In genomic region chrX:52363247-52363883, GRCh38 we compare ENCODE assay signal across 18 cellular contexts. TPM values are rescaled to one million over a fixed set of nuclear protein-coding genes. Genes with fewer than 3 reads are reported as not detected.
DNase-seq lines count a peak whose midpoint lies in the region; ATAC-seq and TF ChIP-seq lines count a peak whose summit lies in the region.
"Had no signal": no experiment of that assay in that cellular context is flagged by ENCODE, and none has a peak within 500 bp of the region (broad histone marks: within the 10 kb centered on the region; RNA-seq: fewer than 3 reads in every experiment).

No MANE protein-coding gene starts in this region.

- H3K27ac Mint-ChIP-seq in type B pancreatic cell: no peak overlapping the region
- no peak overlapping the region for H3K27ac Mint-ChIP-seq in stimulated activated naive CD8-positive, alpha-beta T cell treated with anti-CD3 and anti-CD28 coated beads, Interleukin-15, amount 100 ng/mL, for 72 hours
- H3K27ac Mint-ChIP-seq: CD4-positive, alpha-beta memory T cell; natural killer cell treated with Interleukin-12 subunit alpha and Interleukin-12 subunit beta and Interleukin-15 and Interleukin-18, amount 100 ng/mL, for 72 hours had no signal

- H3K27me3 ChIP-seq in kidney epithelial cell (ENCODE audit: control insufficient read depth, insufficient read depth, low read length): no peaks in the 10 kb centered on the region
- H3K27me3 ChIP-seq: body of pancreas, esophagus muscularis mucosa, vagina had no signal

- H3K4me3 ChIP-seq in WI38 (ENCODE audit: low read depth, low read length): no peak overlapping the region
- H3K4me3 ChIP-seq in kidney epithelial cell (ENCODE audit: low read depth, low read length): no peak overlapping the region
- H3K4me3 ChIP-seq: body of pancreas, esophagus muscularis mucosa, vagina had no signal

- H3K36me3 Mint-ChIP-seq in type B pancreatic cell: no peaks in the 10 kb centered on the region
- H3K36me3 Mint-ChIP-seq: CD4-positive, alpha-beta memory T cell; natural killer cell treated with Interleukin-12 subunit alpha and Interleukin-12 subunit beta and Interleukin-15 and Interleukin-18, amount 100 ng/mL, for 72 hours had no signal

- no peaks in the 10 kb centered on the region for H3K27me3 Mint-ChIP-seq in type B pancreatic cell
- no peaks in the 10 kb centered on the region for H3K27me3 Mint-ChIP-seq in stimulated activated naive CD8-positive, alpha-beta T cell treated with anti-CD3 and anti-CD28 coated beads, Interleukin-15, amount 100 ng/mL, for 72 hours

- ATAC-seq in GM19035 (IDR thresholded peaks at IDR 0.05; ENCODE audit: unreplicated experiment): no peak
- no peak for ATAC-seq in stimulated activated naive CD8-positive, alpha-beta T cell treated with anti-CD3 and anti-CD28 coated beads, Interleukin-15, amount 100 ng/mL, for 72 hours
- ATAC-seq: body of pancreas; natural killer cell treated with Interleukin-12 subunit alpha and Interleukin-12 subunit beta and Interleukin-15 and Interleukin-18, amount 100 ng/mL, for 72 hours had no signal

- no peaks in the 10 kb centered on the region for H3K4me1 Mint-ChIP-seq in type B pancreatic cell (ENCODE audit: unreplicated experiment)
- no peaks in the 10 kb centered on the region for H3K4me1 Mint-ChIP-seq in stimulated activated naive CD8-positive, alpha-beta T cell treated with anti-CD3 and anti-CD28 coated beads, Interleukin-15, amount 100 ng/mL, for 72 hours
- H3K4me1 Mint-ChIP-seq: CD4-positive, alpha-beta memory T cell had no signal

- DNase-seq in COLO829 (ENCODE audit: low spot score) (peak; percentile 0), KBM-7 (peak; percentile 59), kidney epithelial cell (ENCODE audit: low read depth) (no peak), type B pancreatic cell (ENCODE audit: extremely low spot score, unreplicated experiment) (no peak), NCI-H128 (lab: John Stamatoyannopoulos, UW; ENCODE audit: unreplicated experiment) (no peak)
- no peak for DNase-seq in stimulated activated naive CD8-positive, alpha-beta T cell treated with anti-CD3 and anti-CD28 coated beads, Interleukin-15, amount 100 ng/mL, for 72 hours
- DNase-seq: activated CD4-positive, CD25-positive, alpha-beta regulatory T cell treated with anti-CD3 and anti-CD28 coated beads, Interleukin-2, amount 50 U/mL, for 72 hours; body of pancreas; CD4-positive, alpha-beta memory T cell; islet precursor cell; NCI-H187 treated with DMSO at 0.1 percent for 48 hours; Right ventricle myocardium superior had no signal

- in situ Hi-C loops in KBM-7 (cut with MboI; ENCODE audit: low pct_unique_long_range_greater_than_20kb, low sequenced_read_pairs): no loop called here

- no peak overlapping the region for H3K4me3 Mint-ChIP-seq in type B pancreatic cell
- no peak overlapping the region for H3K4me3 Mint-ChIP-seq in stimulated activated naive CD8-positive, alpha-beta T cell treated with anti-CD3 and anti-CD28 coated beads, Interleukin-15, amount 100 ng/mL, for 72 hours
- H3K4me3 Mint-ChIP-seq: CD4-positive, alpha-beta memory T cell; natural killer cell treated with Interleukin-12 subunit alpha and Interleukin-12 subunit beta and Interleukin-15 and Interleukin-18, amount 100 ng/mL, for 72 hours had no signal

- H3K9me3 Mint-ChIP-seq in type B pancreatic cell: no peaks in the 10 kb centered on the region
- H3K9me3 Mint-ChIP-seq in stimulated activated naive CD8-positive, alpha-beta T cell treated with anti-CD3 and anti-CD28 coated beads, Interleukin-15, amount 100 ng/mL, for 72 hours: no peaks in the 10 kb centered on the region
- H3K9me3 Mint-ChIP-seq: CD4-positive, alpha-beta memory T cell; natural killer cell treated with Interleukin-12 subunit alpha and Interleukin-12 subunit beta and Interleukin-15 and Interleukin-18, amount 100 ng/mL, for 72 hours had no signal

- TF ChIP-seq CTCF in WI38 (IDR thresholded peaks at IDR 0.05; ENCODE audit: low read depth, low read length): 0 out of 2 replicates have a peak, but pooled peaks have one; percentile 4
- TF ChIP-seq CTCF in kidney epithelial cell (IDR thresholded peaks at IDR 0.05; ENCODE audit: insufficient read depth, low read length, poor library complexity, severe bottlenecking): peak; percentile 9
- no peak for TF ChIP-seq CTCF in type B pancreatic cell (conservative IDR thresholded peaks at IDR 0.05)

- H3K36me3 ChIP-seq in kidney epithelial cell (ENCODE audit: control insufficient read depth, insufficient read depth, low read length): no peaks in the 10 kb centered on the region
- H3K36me3 ChIP-seq: esophagus muscularis mucosa, vagina had no signal

RNA-seq across cellular contexts. Expression of gene XAGE2, which starts 5.5 kb away (rescaled TPM):
- total RNA-seq in kidney epithelial cell: not detected in 2 replicates
- 8.0 TPM in 1 of 2 replicates, not detected in the other for total RNA-seq in type B pancreatic cell (ENCODE audit: low replicate concordance)
- total RNA-seq: body of pancreas; CD4-positive, alpha-beta memory T cell; esophagus muscularis mucosa; natural killer cell treated with Interleukin-12 subunit alpha and Interleukin-12 subunit beta and Interleukin-15 and Interleukin-18, amount 100 ng/mL, for 72 hours; Right ventricle myocardium superior; skeletal muscle tissue; vagina had no signal

Comparison
In these comparisons a context has a peak if more than half of its experiments do, and no peak if none do; other contexts are left out.
1. DNase-seq: peak in COLO829 (single experiment) and KBM-7 (single experiment); none in kidney epithelial cell (single experiment), type B pancreatic cell (single experiment), stimulated activated naive CD8-positive, alpha-beta T cell treated with anti-CD3 and anti-CD28 coated beads, Interleukin-15, amount 100 ng/mL, for 72 hours (0 of 2) and NCI-H128 (single experiment).